8 cellular contexts compared by ENCODE assay signal in genomic region chr21:37758997-37759396, GRCh38.
DNase-seq lines count a peak whose midpoint lies in the region; ATAC-seq and TF ChIP-seq lines count a peak whose summit lies in the region.

No MANE protein-coding gene starts in this region.

- ATAC-seq in lower lobe of right lung (peak; percentile 66 to 75), GM21529 (IDR thresholded peaks at IDR 0.05; ENCODE audit: unreplicated experiment) (no peak)

- TF ChIP-seq CTCF in left ventricle myocardium inferior (IDR thresholded peaks at IDR 0.05; ENCODE audit: borderline replicate concordance): peak; percentile 38
- TF ChIP-seq CTCF in right atrium auricular region (IDR thresholded peaks at IDR 0.05): peak in 1 of 2 donors; percentile 40
- peak; percentile 9 to 62 (median 40) for TF ChIP-seq CTCF in adrenal gland (IDR thresholded peaks at IDR 0.05)
- TF ChIP-seq CTCF in lower lobe of right lung (IDR thresholded peaks at IDR 0.05): peak; percentile 41
- no peak for TF ChIP-seq CTCF in vagina (IDR thresholded peaks at IDR 0.05)

- 35 to 46% (median 44%) methylated on average over 7 of the region's 7 CpGs for whole genome bisulfite sequencing in adrenal gland, 4 donors

- H3K27ac ChIP-seq in left ventricle myocardium inferior (replicated peaks): no peak overlapping the region
- H3K27ac ChIP-seq in right atrium auricular region: no peak overlapping the region
- no peak overlapping the region for H3K27ac ChIP-seq in adrenal gland
- no peak overlapping the region for H3K27ac ChIP-seq in lower lobe of right lung
- no peak overlapping the region for H3K27ac ChIP-seq in vagina

- TF ChIP-seq POLR2A in adrenal gland (IDR thresholded peaks at IDR 0.05) (no peak), vagina (IDR thresholded peaks at IDR 0.05) (no peak)

- H3K36me3 ChIP-seq in left ventricle myocardium inferior: no peaks in the 10 kb centered on the region
- no peaks in the 10 kb centered on the region for H3K36me3 ChIP-seq in right atrium auricular region
- no peaks in the 10 kb centered on the region for H3K36me3 ChIP-seq in adrenal gland (replicated peaks in 1 of 2)
- H3K36me3 ChIP-seq in lower lobe of right lung: no peaks in the 10 kb centered on the region
- no peaks in the 10 kb centered on the region for H3K36me3 ChIP-seq in vagina

- no peaks in the 10 kb centered on the region for H3K27me3 ChIP-seq in left ventricle myocardium inferior (ENCODE audit: low read depth)
- no peaks in the 10 kb centered on the region for H3K27me3 ChIP-seq in right atrium auricular region
- H3K27me3 ChIP-seq in adrenal gland: no peaks in the 10 kb centered on the region
- H3K27me3 ChIP-seq in lower lobe of right lung (ENCODE audit: low read depth): no peaks in the 10 kb centered on the region
- H3K27me3 ChIP-seq in vagina: no peaks in the 10 kb centered on the region

- H3K4me1 ChIP-seq in left ventricle myocardium inferior (peaks cover 1% of the 10 kb centered on the region), right atrium auricular region (no peaks in the 10 kb centered on the region), adrenal gland (replicated peaks in 1 of 2) (no peaks in the 10 kb centered on the region), lower lobe of right lung (no peaks in the 10 kb centered on the region), vagina (peaks cover 10% of the 10 kb centered on the region)

- H3K9me3 ChIP-seq in left ventricle myocardium inferior (replicated peaks): no peaks in the 10 kb centered on the region
- H3K9me3 ChIP-seq in right atrium auricular region: no peaks in the 10 kb centered on the region
- H3K9me3 ChIP-seq in adrenal gland (replicated peaks in 1 of 3): no peaks in the 10 kb centered on the region
- H3K9me3 ChIP-seq in lower lobe of right lung: no peaks in the 10 kb centered on the region
- no peaks in the 10 kb centered on the region for H3K9me3 ChIP-seq in vagina

- intact Hi-C loops in left ventricle myocardium inferior (cut with micrococcal nuclease) (no loop called here), adrenal gland (cut with DNase I) (no loop called here), lower lobe of right lung (cut with DNase I) (no loop called here), vagina (cut with DNase I) (no loop called here)

- H3K4me3 ChIP-seq in left ventricle myocardium inferior (no peak overlapping the region), right atrium auricular region (no peak overlapping the region), adrenal gland (no peak overlapping the region), lower lobe of right lung (no peak overlapping the region), vagina (no peak overlapping the region)

- DNase-seq in left ventricle myocardium inferior (no peak), right atrium auricular region (ENCODE audit: low spot score) (no peak), NCI-H2029 treated with DMSO at 0.1 percent for 48 hours (lab: John Stamatoyannopoulos, UW) (peak; percentile 43), adrenal gland (peak in 6 of 7 donors; percentile 17 to 57 (median 42)), lower lobe of right lung (no peak), vagina (ENCODE audit: extremely low spot score in 2 of 2) (no peak), COLO829 (ENCODE audit: low spot score) (no peak)

Comparison
In these comparisons a context has a peak if more than half of its experiments do, and no peak if none do; other contexts are left out.
1. DNase-seq: peak in NCI-H2029 treated with DMSO at 0.1 percent for 48 hours (single experiment) and adrenal gland (6 of 7); none in left ventricle myocardium inferior (single experiment), right atrium auricular region (single experiment), lower lobe of right lung (single experiment), vagina (0 of 2) and COLO829 (single experiment).
2. CTCF ChIP-seq: peak in left ventricle myocardium inferior (single experiment), adrenal gland (6 of 6) and lower lobe of right lung (single experiment); none in vagina (0 of 3).